In the genomic region with DNA sequence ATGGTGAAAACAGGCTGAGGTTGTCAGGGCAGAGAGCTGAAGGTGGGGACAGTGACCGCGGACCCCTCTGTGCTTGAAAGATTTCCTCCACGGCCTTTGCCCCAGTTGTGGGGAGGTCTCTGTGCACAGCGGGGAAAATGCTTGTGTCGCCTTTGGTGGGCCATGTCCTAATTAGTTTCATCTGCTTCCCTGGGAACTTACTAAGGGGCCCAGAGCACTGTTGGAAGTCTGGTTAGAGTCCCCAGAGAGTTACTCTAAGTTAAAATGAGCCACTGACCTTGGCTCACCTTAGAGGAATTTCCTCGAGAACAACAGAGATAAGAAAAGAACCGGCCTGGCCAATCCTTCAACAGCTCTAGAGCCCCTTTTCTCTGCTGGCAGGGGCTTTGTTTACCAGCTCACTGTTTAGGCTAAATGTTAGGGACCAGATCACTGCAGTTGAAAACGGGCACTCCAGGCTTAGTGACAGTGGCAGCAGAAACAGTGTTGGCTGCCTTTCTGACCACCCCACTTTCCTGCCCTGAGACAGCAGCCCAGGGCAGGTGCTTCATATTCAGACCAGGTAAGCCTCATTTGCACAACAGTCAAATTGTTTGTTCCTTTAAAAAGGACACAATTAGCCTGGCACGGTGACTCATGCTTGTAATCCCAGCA, we compare ENCODE assay signal across 11 cellular contexts. TPM values are rescaled to one million over a fixed set of nuclear protein-coding genes. Genes with fewer than 3 reads are reported as not detected.
DNase-seq lines count a peak whose midpoint lies in the region; ATAC-seq and TF ChIP-seq lines count a peak whose summit lies in the region.
"Had no signal": no experiment of that assay in that cellular context is flagged by ENCODE, and none has a peak within 500 bp of the region (broad histone marks: within the 10 kb centered on the region; RNA-seq: fewer than 3 reads in every experiment).

No MANE protein-coding gene starts in this region.

- H3K27me3 ChIP-seq in cardiac muscle cell: no peaks in the 10 kb centered on the region
- no peaks in the 10 kb centered on the region for H3K27me3 ChIP-seq in neuronal stem cell (ENCODE audit: control insufficient read depth in 3 of 3, insufficient read depth in 3 of 3, low read depth in 1 of 3, low read length in 3 of 3)
- no peaks in the 10 kb centered on the region for H3K27me3 ChIP-seq in A673 (replicated peaks; ENCODE audit: insufficient read depth, low read depth, low read length, poor library complexity)

- POLR2A ChIA-PET in A673 (lab: Charles Lee; ENCODE audit: low non-redundant PET): no interaction called here

- no peaks in the 10 kb centered on the region for H3K9me3 ChIP-seq in cardiac muscle cell (ENCODE audit: low read depth)
- no peaks in the 10 kb centered on the region for H3K9me3 ChIP-seq in neuronal stem cell (replicated peaks in 1 of 2; ENCODE audit: control insufficient read depth in 2 of 2, insufficient read depth in 1 of 2, low read depth in 1 of 2, low read length in 2 of 2)
- H3K9me3 ChIP-seq in A673 (ENCODE audit: low read depth, low read length, poor library complexity, severe bottlenecking): no peaks in the 10 kb centered on the region

- TF ChIP-seq CTCF in AG10803 (conservative IDR thresholded peaks at IDR 0.05; ENCODE audit: low read length): no peak
- TF ChIP-seq CTCF in cardiac muscle cell (IDR thresholded peaks at IDR 0.05; ENCODE audit: low read depth, low read length): no peak
- no peak for TF ChIP-seq CTCF in A673 (conservative IDR thresholded peaks at IDR 0.05; ENCODE audit: low read depth, low read length)

- ATAC-seq in SK-N-SH treated with all-trans-retinoic acid at 6 μM for 48 hours: no peak
- ATAC-seq in GM18870 (IDR thresholded peaks at IDR 0.05; ENCODE audit: unreplicated experiment): no peak
- ATAC-seq: activated CD8-positive, alpha-beta T cell treated with anti-CD3 and anti-CD28 coated beads, Interleukin-2, amount 10 ng/mL, durations not matched to agents 7 days and 5 days had no signal

- no peak overlapping the region for H2BK12ac ChIP-seq in neuronal stem cell (ENCODE audit: low read length)

- H4K91ac ChIP-seq in neuronal stem cell (ENCODE audit: low read depth, low read length, poor library complexity): no peak overlapping the region

- H3K9ac ChIP-seq in neuronal stem cell (ENCODE audit: low read depth, low read length, poor library complexity): no peak overlapping the region

- H3K4ac ChIP-seq in neuronal stem cell (ENCODE audit: low read length): no peak overlapping the region

- H2AFZ ChIP-seq in neuronal stem cell (ENCODE audit: low read length): no peak overlapping the region

- no peak overlapping the region for H3K14ac ChIP-seq in neuronal stem cell (ENCODE audit: low read length)

- no TSS peak for BruUV-seq in A673 (replicated peaks; lab: Mats Ljungman, UMichigan)

- WGBS in neuronal stem cell (ENCODE audit: extremely low coverage in 2 of 2, insufficient read length in 2 of 2, insufficient replicate concordance in 1 of 2), 2 donors: no CpG with 5 or more reads among the region's 9 CpGs

- H4K8ac ChIP-seq in neuronal stem cell (ENCODE audit: low read depth, low read length): no peak overlapping the region

- no peak overlapping the region for H2AK5ac ChIP-seq in neuronal stem cell (ENCODE audit: low read depth, low read length)

- no peak overlapping the region for H2BK5ac ChIP-seq in neuronal stem cell (ENCODE audit: low read length)

- intact Hi-C loops in A673 (cut with micrococcal nuclease; ENCODE audit: unreplicated experiment): no loop called here

- H3K4me1 ChIP-seq in cardiac muscle cell (ENCODE audit: low read depth) (peaks cover 17% of the 10 kb centered on the region), neuronal stem cell (ENCODE audit: control insufficient read depth in 2 of 2, insufficient read depth in 1 of 2, low read depth in 1 of 2, low read length in 2 of 2) (peaks cover 0 to 9% of the 10 kb centered on the region in 2 donors), A673 (ENCODE audit: insufficient read depth, low read length, poor library complexity, severe bottlenecking) (no peaks in the 10 kb centered on the region)

- CTCF ChIA-PET in A673 (lab: Charles Lee): no interaction called here

- H3K27ac ChIP-seq in cardiac muscle cell: peak overlapping the region; percentile 92
- H3K27ac ChIP-seq in neuronal stem cell (replicated peaks; ENCODE audit: low read length): peak overlapping the region; percentile 16
- no peak overlapping the region for H3K27ac ChIP-seq in A673 (ENCODE audit: low read depth, low read length, poor library complexity, severe bottlenecking)

- H3K4me3 ChIP-seq in AG10803 (ENCODE audit: low read length) (no peak overlapping the region; the same call in 1 of the 2 replicates), cardiac muscle cell (no peak overlapping the region), neuronal stem cell (ENCODE audit: low read length in 2 of 2) (no peak overlapping the region), A673 (ENCODE audit: low read depth, low read length, poor library complexity, severe bottlenecking) (no peak overlapping the region)

- H2BK15ac ChIP-seq in neuronal stem cell (ENCODE audit: low read length): no peak overlapping the region

- no peaks in the 10 kb centered on the region for H3K79me1 ChIP-seq in neuronal stem cell (ENCODE audit: low read depth, low read length)

- peak overlapping the region; percentile 55 for H3K23ac ChIP-seq in neuronal stem cell (ENCODE audit: low read depth, low read length, poor library complexity)

- H3K36me3 ChIP-seq in cardiac muscle cell (peaks cover 4% of the 10 kb centered on the region), neuronal stem cell (replicated peaks in 1 of 2; ENCODE audit: control insufficient read depth in 2 of 2, insufficient read depth in 2 of 2, low read length in 2 of 2) (peaks cover 14 to 87% of the 10 kb centered on the region in 2 donors), A673 (ENCODE audit: insufficient read depth, low read length, poor library complexity, severe bottlenecking) (peaks cover 66% of the 10 kb centered on the region)

- no peak overlapping the region for H3K18ac ChIP-seq in neuronal stem cell (ENCODE audit: low read length)

- H2BK120ac ChIP-seq in neuronal stem cell (ENCODE audit: low read depth, low read length): no peak overlapping the region

- DNase-seq in AG10803 (ENCODE audit: low read depth) (peak; percentile 48), cardiac muscle cell (ENCODE audit: low read depth in 1 of 2, low spot score in 1 of 2) (peak; percentile 52 to 81), neuronal stem cell (ENCODE audit: low spot score) (peak; percentile 14), activated gamma-delta T cell (lab: John Stamatoyannopoulos, UW) (no peak), A673 (ENCODE audit: low spot score) (no peak), KG1 (lab: John Stamatoyannopoulos, UW) (no peak)
- DNase-seq: activated CD8-positive, alpha-beta T cell treated with anti-CD3 and anti-CD28 coated beads, Interleukin-2, amount 10 ng/mL, durations not matched to agents 7 days and 5 days; central memory CD4-positive, alpha-beta T cell; SHP77 treated with DMSO at 0.1 percent for 48 hours had no signal

- H3K4me2 ChIP-seq in neuronal stem cell (ENCODE audit: insufficient read depth, low read length, poor library complexity, severe bottlenecking): peak overlapping the region; percentile 11

TF ChIP-seq in SK-N-SH treated with all-trans-retinoic acid at 6 μM for 48 hours, 23 proteins besides CTCF, POLR2A, EP300 and RAD21 (continues in another document):
- TF ChIP-seq ZNF565 (CRISPR knock-in tag; conservative IDR thresholded peaks at IDR 0.05; ENCODE audit: low read depth) (0 out of 2 replicates have a peak, but pooled peaks have one; percentile 37), ESRRG (CRISPR knock-in tag; IDR thresholded peaks at IDR 0.05) (no peak), SNAI2 (CRISPR knock-in tag; IDR thresholded peaks at IDR 0.05) (peak; percentile 4; the same call in 1 of the 2 replicates), ZFP3 (CRISPR knock-in tag; IDR thresholded peaks at IDR 0.05) (no peak)
- TF ChIP-seq, protein P1, sequence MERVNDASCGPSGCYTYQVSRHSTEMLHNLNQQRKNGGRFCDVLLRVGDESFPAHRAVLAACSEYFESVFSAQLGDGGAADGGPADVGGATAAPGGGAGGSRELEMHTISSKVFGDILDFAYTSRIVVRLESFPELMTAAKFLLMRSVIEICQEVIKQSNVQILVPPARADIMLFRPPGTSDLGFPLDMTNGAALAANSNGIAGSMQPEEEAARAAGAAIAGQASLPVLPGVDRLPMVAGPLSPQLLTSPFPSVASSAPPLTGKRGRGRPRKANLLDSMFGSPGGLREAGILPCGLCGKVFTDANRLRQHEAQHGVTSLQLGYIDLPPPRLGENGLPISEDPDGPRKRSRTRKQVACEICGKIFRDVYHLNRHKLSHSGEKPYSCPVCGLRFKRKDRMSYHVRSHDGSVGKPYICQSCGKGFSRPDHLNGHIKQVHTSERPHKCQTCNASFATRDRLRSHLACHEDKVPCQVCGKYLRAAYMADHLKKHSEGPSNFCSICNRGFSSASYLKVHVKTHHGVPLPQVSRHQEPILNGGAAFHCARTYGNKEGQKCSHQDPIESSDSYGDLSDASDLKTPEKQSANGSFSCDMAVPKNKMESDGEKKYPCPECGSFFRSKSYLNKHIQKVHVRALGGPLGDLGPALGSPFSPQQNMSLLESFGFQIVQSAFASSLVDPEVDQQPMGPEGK (CRISPR knock-in tag; IDR thresholded peaks at IDR 0.05; ENCODE audit: borderline replicate concordance): no peak

RNA-seq across cellular contexts. Expression of a gene that starts 38.0 kb away (rescaled TPM):
- total RNA-seq in cardiac muscle cell (20.3 and 30.0 TPM in 2 replicates), A673 (2021) (36.6 and 42.5 TPM in 2 replicates)
- 10.6 and 15.5 TPM in 2 replicates for polyA plus RNA-seq in cardiac muscle cell
- polyA plus RNA-seq in neuronal stem cell (2013, experiment 1 of 2): 22.7 TPM
- polyA plus RNA-seq in neuronal stem cell (2013, experiment 2 of 2): 21.6 TPM

RNA-seq across cellular contexts. Expression of a gene that starts 52.5 kb away (rescaled TPM):
- total RNA-seq in cardiac muscle cell (20.4 and 21.1 TPM in 2 replicates), A673 (2021) (8.0 and 11.0 TPM in 2 replicates)
- polyA plus RNA-seq in cardiac muscle cell: 23.7 and 24.8 TPM in 2 replicates
- 16.1 TPM for polyA plus RNA-seq in neuronal stem cell (2013, experiment 1 of 2)
- 16.3 TPM for polyA plus RNA-seq in neuronal stem cell (2013, experiment 2 of 2)

Comparison
In these comparisons a context has a peak if more than half of its experiments do, and no peak if none do; other contexts are left out.
1. DNase-seq: peak in AG10803 (single experiment), cardiac muscle cell (2 of 2) and neuronal stem cell (single experiment); none in activated gamma-delta T cell (single experiment), A673 (single experiment) and KG1 (single experiment).